ENCODE assay signal across 18 cellular contexts in the genomic region with DNA sequence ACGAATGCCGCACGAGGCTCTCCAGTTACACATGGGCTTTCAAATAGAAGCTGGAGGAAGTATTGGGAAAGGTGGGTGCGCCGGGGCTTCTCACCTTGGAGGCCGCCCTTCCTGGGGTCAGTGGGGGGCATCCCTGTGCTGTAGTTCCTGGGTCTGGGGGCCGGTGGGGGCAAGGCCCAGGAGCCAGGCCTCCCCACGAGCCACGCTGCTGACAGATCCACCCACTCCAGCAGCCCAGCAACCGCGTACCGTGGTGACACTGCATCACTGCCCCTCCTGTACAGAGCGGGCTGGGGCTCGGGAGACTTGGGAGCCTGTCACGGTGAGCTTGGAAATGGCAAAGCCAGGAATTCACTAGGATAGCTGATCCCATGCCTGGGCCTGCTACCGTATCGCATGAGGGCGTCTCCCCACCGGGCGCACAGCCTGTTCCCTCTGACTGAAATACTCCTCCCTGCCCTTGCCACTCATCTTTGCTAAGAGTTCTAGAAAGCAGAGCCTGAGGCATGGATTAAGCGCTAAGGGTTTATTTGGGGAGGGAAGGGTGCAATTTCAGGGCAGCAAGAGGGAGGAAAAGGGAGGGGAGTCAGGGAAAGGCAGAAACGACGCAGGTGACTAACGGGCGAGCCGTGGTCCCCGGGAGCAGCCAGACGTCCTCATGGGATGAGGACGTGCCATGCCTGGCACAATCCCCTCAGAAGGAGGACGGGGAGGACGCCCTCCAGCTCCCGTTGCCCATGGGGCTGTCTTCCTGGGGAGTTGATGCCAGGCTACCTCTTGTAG. TPM values are rescaled to one million over a fixed set of nuclear protein-coding genes. Genes with fewer than 3 reads are reported as not detected.
A peak's percentile ranks its signal among the peaks of the same experiment; 100 is the strongest.
DNase-seq lines count a peak whose midpoint lies in the region; ATAC-seq, FAIRE-seq and TF ChIP-seq lines count a peak whose summit lies in the region.
"Had no signal": no experiment of that assay in that cellular context is flagged by ENCODE, and none has a peak within 500 bp of the region (broad histone marks: within the 10 kb centered on the region; RNA-seq: fewer than 3 reads in every experiment).

No MANE protein-coding gene starts in this region.

- H3K27me3 Mint-ChIP-seq in glutamatergic neuron (ENCODE audit: unreplicated experiment), result peaks cover 12% of the 10 kb centered on the region

- no peak overlapping the region for H3K27ac Mint-ChIP-seq in glutamatergic neuron (ENCODE audit: unreplicated experiment)

- ATAC-seq in HG02938 (IDR thresholded peaks at IDR 0.05; ENCODE audit: unreplicated experiment), result no peak

- POLR2A ChIA-PET in RWPE1 (lab: Yijun Ruan, JAX; ENCODE audit: low non-redundant PET), result no interaction called here

- TF ChIP-seq CTCF in RWPE1 (conservative IDR thresholded peaks at IDR 0.05; ENCODE audit: low read depth) (no peak), glutamatergic neuron (IDR thresholded peaks at IDR 0.05; ENCODE audit: partially characterized antibody, unreplicated experiment) (no peak)

- intact Hi-C loops in posterior vena cava (cut with DNase I), result loop anchor here in 1 of 2 donors (2.0 kb wide), 1 partner anchor 59 kb away; no protein-coding TSS in a partner anchor

- FAIRE-seq in frontal cortex (lab: Jason Lieb, UNC), result no peak

- no peak overlapping the region for H3K4me3 Mint-ChIP-seq in glutamatergic neuron (ENCODE audit: unreplicated experiment)

- peaks cover 3% of the 10 kb centered on the region for H3K9me3 Mint-ChIP-seq in glutamatergic neuron (ENCODE audit: unreplicated experiment)

- H3K36me3 Mint-ChIP-seq in glutamatergic neuron (ENCODE audit: unreplicated experiment), result peaks cover 7% of the 10 kb centered on the region

- H3K27ac ChIP-seq in RWPE1, result peak overlapping the region; percentile 32; the same call in 1 of the 2 replicates
- H3K27ac ChIP-seq: 22Rv1, SK-N-MC had no signal

- H3K4me1 Mint-ChIP-seq in glutamatergic neuron (ENCODE audit: low read depth, unreplicated experiment), result peaks cover 6% of the 10 kb centered on the region

- DNase-seq in NCI-H2107 treated with DMSO at 0.1 percent for 48 hours (lab: John Stamatoyannopoulos, UW; ENCODE audit: unreplicated experiment) (peak; percentile 43), NCI-H2107 (lab: John Stamatoyannopoulos, UW) (no peak), RWPE1 (ENCODE audit: low spot score) (no peak), glutamatergic neuron (peak; percentile 23), posterior vena cava (ENCODE audit: low spot score) (peak; percentile 49), iPS-NIHi7 (ENCODE audit: extremely low spot score) (no peak), frontal cortex (ENCODE audit: low spot score in 2 of 2) (no peak)
- DNase-seq: C1 segment of cervical spinal cord; COR-L47; DMS53; NCI-H1436 treated with DMSO at 0.1 percent for 48 hours; NCI-H2081 treated with DMSO at 0.1 percent for 48 hours; NCI-H69; NK-92 treated with Interleukin-12 subunit alpha and Interleukin-12 subunit beta, amount 100 ng/mL, for 24 hours; OCI-M1 had no signal

- CTCF ChIA-PET in RWPE1 (lab: Yijun Ruan, JAX), result interaction anchor here (0.6 to 0.8 kb wide), 2 partner anchors 369 to 654 kb away, joined by 3 to 4 read pairs; no protein-coding TSS in a partner anchor

RNA-seq across cellular contexts. Expression of gene ADRA2C, which starts 50.7 kb away (rescaled TPM):
- total RNA-seq in glutamatergic neuron (ENCODE audit: unreplicated experiment) (4.8 TPM), posterior vena cava (10 to 100 TPM; 56.4 to 61.5 TPM), frontal cortex (3.7 TPM)

Comparison
In these comparisons a context has a peak if more than half of its experiments do, and no peak if none do; other contexts are left out.
1. DNase-seq: peak in NCI-H2107 treated with DMSO at 0.1 percent for 48 hours (single experiment), glutamatergic neuron (single experiment) and posterior vena cava (single experiment); none in NCI-H2107 (single experiment), RWPE1 (single experiment), iPS-NIHi7 (single experiment) and frontal cortex (0 of 2).